In genomic region chr11:61972796-61973602, GRCh38 we compare ENCODE assay signal across 8 cellular contexts. TPM values are rescaled to one million over a fixed set of nuclear protein-coding genes. Genes with fewer than 3 reads are reported as not detected.
DNase-seq lines count a peak whose midpoint lies in the region; ATAC-seq and TF ChIP-seq lines count a peak whose summit lies in the region.

No MANE protein-coding gene starts in this region.

- POLR2A ChIA-PET in HEK293T (lab: Yijun Ruan, JAX), result interaction anchor here (1.2 kb wide), 1 partner anchor 10 kb away, joined by 4 read pairs; no protein-coding TSS in a partner anchor

- no peak for TF ChIP-seq CTCF in progenitor cell of endocrine pancreas (IDR thresholded peaks at IDR 0.05; ENCODE audit: unreplicated experiment)

- CTCF ChIA-PET in HEK293T (lab: Yijun Ruan, JAX), result interaction anchor here (2.2 kb wide), 1 partner anchor 109 kb away, joined by 7 read pairs; no protein-coding TSS in a partner anchor

- DNase-seq in SK-N-MC (ENCODE audit: low read depth, low spot score), result peak; percentile 78
- DNase-seq in fibroblast of peridontal ligament (ENCODE audit: extremely low read depth), result peak; percentile 96
- no peak for DNase-seq in progenitor cell of endocrine pancreas (ENCODE audit: low spot score, unreplicated experiment)
- DNase-seq in HEK293T (ENCODE audit: extremely low spot score), result no peak
- DNase-seq in nucleus accumbens (lab: John Stamatoyannopoulos, UW), result no peak
- DNase-seq in OCI-M1 (lab: John Stamatoyannopoulos, UW), result no peak

- no peaks in the 10 kb centered on the region for H3K36me3 Mint-ChIP-seq in progenitor cell of endocrine pancreas (ENCODE audit: insufficient read depth)

- H3K9ac ChIP-seq in ES-I3 (ENCODE audit: low read depth, low read length) (peak overlapping the region; percentile 10; the same call in 1 of the 2 replicates), SK-N-MC (ENCODE audit: insufficient read length) (peak overlapping the region; percentile 54)

- H3K4me1 Mint-ChIP-seq in progenitor cell of endocrine pancreas (ENCODE audit: low read depth), result peaks cover 61% of the 10 kb centered on the region

- H3K9me3 Mint-ChIP-seq in progenitor cell of endocrine pancreas (ENCODE audit: low read depth), result no peaks in the 10 kb centered on the region

- peak overlapping the region; percentile 52 for H3K4me3 Mint-ChIP-seq in progenitor cell of endocrine pancreas (ENCODE audit: low read depth)

- H3K4me1 ChIP-seq in ES-I3 (ENCODE audit: insufficient read depth, low read length), result peaks cover 40% of the 10 kb centered on the region

- H3K9me3 ChIP-seq in ES-I3 (ENCODE audit: control insufficient read depth, insufficient read depth, low read length) (no peaks in the 10 kb centered on the region), SK-N-MC (ENCODE audit: low read depth, low read length) (no peaks in the 10 kb centered on the region)

- H3K36me3 ChIP-seq in ES-I3 (ENCODE audit: insufficient read depth, low read length) (no peaks in the 10 kb centered on the region), SK-N-MC (ENCODE audit: insufficient read depth, low read length) (no peaks in the 10 kb centered on the region)

- H3K27ac ChIP-seq in SK-N-MC, result peak overlapping the region; percentile 96

- H3K27ac Mint-ChIP-seq in progenitor cell of endocrine pancreas, result peak overlapping the region; percentile 96

- peak overlapping the region; percentile 23 for H3K4me3 ChIP-seq in SK-N-MC

- H3K27me3 Mint-ChIP-seq in progenitor cell of endocrine pancreas, result no peaks in the 10 kb centered on the region

- no peak for ATAC-seq in GM21723 (IDR thresholded peaks at IDR 0.05; ENCODE audit: unreplicated experiment)

TF ChIP-seq in HEK293T, 16 proteins besides CTCF, POLR2A, EP300 and RAD21:
- TF ChIP-seq FOXK2 (IDR thresholded peaks at IDR 0.05) (no peak), LEF1 (IDR thresholded peaks at IDR 0.05; ENCODE audit: borderline replicate concordance) (no peak), L3MBTL2 (conservative IDR thresholded peaks at IDR 0.05) (no peak), FOXA1 (IDR thresholded peaks at IDR 0.05) (no peak), SP1 (IDR thresholded peaks at IDR 0.05) (no peak), ARNT (IDR thresholded peaks at IDR 0.05) (no peak), FOXM1 (IDR thresholded peaks at IDR 0.05; ENCODE audit: borderline replicate concordance) (no peak), SUZ12 (IDR thresholded peaks at IDR 0.05) (no peak)
- TF ChIP-seq, protein P1, sequence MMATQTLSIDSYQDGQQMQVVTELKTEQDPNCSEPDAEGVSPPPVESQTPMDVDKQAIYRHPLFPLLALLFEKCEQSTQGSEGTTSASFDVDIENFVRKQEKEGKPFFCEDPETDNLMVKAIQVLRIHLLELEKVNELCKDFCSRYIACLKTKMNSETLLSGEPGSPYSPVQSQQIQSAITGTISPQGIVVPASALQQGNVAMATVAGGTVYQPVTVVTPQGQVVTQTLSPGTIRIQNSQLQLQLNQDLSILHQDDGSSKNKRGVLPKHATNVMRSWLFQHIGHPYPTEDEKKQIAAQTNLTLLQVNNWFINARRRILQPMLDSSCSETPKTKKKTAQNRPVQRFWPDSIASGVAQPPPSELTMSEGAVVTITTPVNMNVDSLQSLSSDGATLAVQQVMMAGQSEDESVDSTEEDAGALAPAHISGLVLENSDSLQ (IDR thresholded peaks at IDR 0.05), result no peak
TF ChIP-seq in HEK293T: peak in this region for 0.

RNA-seq across cellular contexts. Expression of gene FTH1, which starts 5.6 kb away (rescaled TPM):
- total RNA-seq in progenitor cell of endocrine pancreas, result 1,669 and 1,699 TPM in 2 replicates

RNA-seq across cellular contexts. Expression of gene BEST1, which starts 22.8 kb away (rescaled TPM):
- total RNA-seq in progenitor cell of endocrine pancreas, result 0.34 and 0.44 TPM in 2 replicates

RNA-seq across cellular contexts. Expression of gene RAB3IL1, which starts 55.6 kb away (rescaled TPM):
- 0.53 and 0.67 TPM in 2 replicates for total RNA-seq in progenitor cell of endocrine pancreas

Comparison
In these comparisons a context has a peak if more than half of its experiments do, and no peak if none do; other contexts are left out.
1. DNase-seq: peak in SK-N-MC (single experiment) and fibroblast of peridontal ligament (single experiment); none in progenitor cell of endocrine pancreas (single experiment), HEK293T (single experiment), nucleus accumbens (0 of 56) and OCI-M1 (single experiment).